ENCODE assay signal across 8 cellular contexts in the genomic region with DNA sequence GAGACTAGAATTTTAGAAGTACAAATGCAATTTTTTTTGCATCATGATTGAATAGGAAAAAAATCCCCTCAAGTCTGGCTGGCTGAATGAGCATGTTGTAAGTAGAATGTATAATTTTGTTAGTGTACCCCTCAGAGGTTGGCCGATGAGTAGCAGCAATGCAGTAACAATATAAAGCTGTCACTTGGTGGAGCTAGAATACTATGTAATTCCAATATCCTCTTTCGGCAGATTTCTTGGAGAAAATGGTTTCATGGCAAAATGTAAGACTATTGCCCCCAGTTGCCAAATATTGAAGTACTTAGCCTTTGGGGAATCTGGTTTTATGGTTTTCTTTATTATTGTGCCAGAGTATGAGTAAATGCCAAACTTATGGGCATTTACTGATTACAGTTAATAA. TPM values are rescaled to one million over a fixed set of nuclear protein-coding genes. Genes with fewer than 3 reads are reported as not detected.
DNase-seq lines count a peak whose midpoint lies in the region; ATAC-seq and TF ChIP-seq lines count a peak whose summit lies in the region.

No MANE protein-coding gene starts in this region.

- no peak for TF ChIP-seq EP300 in suprapubic skin (IDR thresholded peaks at IDR 0.05)

- H3K4me1 ChIP-seq in foreskin keratinocyte (no peaks in the 10 kb centered on the region), suprapubic skin (no peaks in the 10 kb centered on the region)

- peak; percentile 21 for TF ChIP-seq CTCF in AG04450 (IDR thresholded peaks at IDR 0.05; ENCODE audit: low read depth, low read length)
- TF ChIP-seq CTCF in foreskin keratinocyte (conservative IDR thresholded peaks at IDR 0.05), result peak; percentile 72
- TF ChIP-seq CTCF in type B pancreatic cell (conservative IDR thresholded peaks at IDR 0.05), result peak; percentile 71
- TF ChIP-seq CTCF in suprapubic skin (IDR thresholded peaks at IDR 0.05), result no peak

- no peaks in the 10 kb centered on the region for H3K27me3 ChIP-seq in AG04450 (ENCODE audit: control insufficient read depth, insufficient read depth, low read length)
- no peaks in the 10 kb centered on the region for H3K27me3 ChIP-seq in foreskin keratinocyte
- no peaks in the 10 kb centered on the region for H3K27me3 ChIP-seq in suprapubic skin

- CTCF ChIA-PET in AG04450 (lab: Charles Lee) (interaction anchor here (0.6 to 1.0 kb wide), 2 partner anchors 991 to 1194 kb away, joined by 3 to 4 read pairs; no protein-coding TSS in a partner anchor), HEK293T (lab: Yijun Ruan, JAX) (interaction anchor here (0.7 kb wide), 1 partner anchor 662 kb away, joined by 5 read pairs; no protein-coding TSS in a partner anchor)

- H3K9me3 Mint-ChIP-seq in type B pancreatic cell, result no peaks in the 10 kb centered on the region
- H3K9me3 Mint-ChIP-seq in stimulated activated effector memory CD8-positive, alpha-beta T cell treated with anti-CD3 and anti-CD28 coated beads, Interleukin-12 subunit alpha, Interleukin-12 subunit beta, amount 100 ng/mL, for 72 hours, result no peaks in the 10 kb centered on the region

- H3K27ac Mint-ChIP-seq in type B pancreatic cell, result no peak overlapping the region
- H3K27ac Mint-ChIP-seq in stimulated activated effector memory CD8-positive, alpha-beta T cell treated with anti-CD3 and anti-CD28 coated beads, Interleukin-12 subunit alpha, Interleukin-12 subunit beta, amount 100 ng/mL, for 72 hours, result no peak overlapping the region

- H3K4me3 ChIP-seq in AG04450 (ENCODE audit: low read depth, low read length) (no peak overlapping the region), suprapubic skin (no peak overlapping the region)

- WGBS in suprapubic skin, result 22% methylated on average over 2 of the region's 2 CpGs

- no peaks in the 10 kb centered on the region for H3K36me3 Mint-ChIP-seq in type B pancreatic cell
- no peaks in the 10 kb centered on the region for H3K36me3 Mint-ChIP-seq in stimulated activated effector memory CD8-positive, alpha-beta T cell treated with anti-CD3 and anti-CD28 coated beads, Interleukin-12 subunit alpha, Interleukin-12 subunit beta, amount 100 ng/mL, for 72 hours

- no peak for TF ChIP-seq POLR2A in suprapubic skin (IDR thresholded peaks at IDR 0.05)

- no peaks in the 10 kb centered on the region for H3K36me3 ChIP-seq in suprapubic skin

- H3K9me3 ChIP-seq in AG04450 (ENCODE audit: control insufficient read depth, insufficient read depth, low read length), result no peaks in the 10 kb centered on the region
- no peaks in the 10 kb centered on the region for H3K9me3 ChIP-seq in suprapubic skin

- H3K4me1 Mint-ChIP-seq in type B pancreatic cell (ENCODE audit: unreplicated experiment), result peaks cover 9% of the 10 kb centered on the region
- H3K4me1 Mint-ChIP-seq in stimulated activated effector memory CD8-positive, alpha-beta T cell treated with anti-CD3 and anti-CD28 coated beads, Interleukin-12 subunit alpha, Interleukin-12 subunit beta, amount 100 ng/mL, for 72 hours, result no peaks in the 10 kb centered on the region

- H3K27me3 Mint-ChIP-seq in type B pancreatic cell, result peaks cover 2% of the 10 kb centered on the region

- H3K4me3 Mint-ChIP-seq in type B pancreatic cell, result no peak overlapping the region
- no peak overlapping the region for H3K4me3 Mint-ChIP-seq in stimulated activated effector memory CD8-positive, alpha-beta T cell treated with anti-CD3 and anti-CD28 coated beads, Interleukin-12 subunit alpha, Interleukin-12 subunit beta, amount 100 ng/mL, for 72 hours

- no peak for DNase-seq in AG04450 (ENCODE audit: low read depth, low spot score)
- peak; percentile 23 for DNase-seq in HEK293T (ENCODE audit: extremely low spot score)
- peak; percentile 80 for DNase-seq in RKO (ENCODE audit: low spot score)
- DNase-seq in foreskin keratinocyte, result peak in 1 of 2 donors; percentile 25
- no peak for DNase-seq in type B pancreatic cell (ENCODE audit: extremely low spot score, unreplicated experiment)
- DNase-seq in suprapubic skin (ENCODE audit: low spot score in 2 of 2), result no peak
- no peak for DNase-seq in T-helper 9 cell
- DNase-seq in stimulated activated effector memory CD8-positive, alpha-beta T cell treated with anti-CD3 and anti-CD28 coated beads, Interleukin-12 subunit alpha, Interleukin-12 subunit beta, amount 100 ng/mL, for 72 hours (ENCODE audit: low spot score in 2 of 2), result no peak

- peak; percentile 61 for ATAC-seq in foreskin keratinocyte
- no peak for ATAC-seq in stimulated activated effector memory CD8-positive, alpha-beta T cell treated with anti-CD3 and anti-CD28 coated beads, Interleukin-12 subunit alpha, Interleukin-12 subunit beta, amount 100 ng/mL, for 72 hours

- POLR2A ChIA-PET in AG04450 (lab: Yijun Ruan, JAX) (no interaction called here), HEK293T (lab: Yijun Ruan, JAX) (no interaction called here)

- no peak overlapping the region for H3K27ac ChIP-seq in AG04450 (ENCODE audit: low read depth, low read length)
- no peak overlapping the region for H3K27ac ChIP-seq in foreskin keratinocyte
- H3K27ac ChIP-seq in suprapubic skin, result no peak overlapping the region

TF ChIP-seq in HEK293T, 16 proteins besides CTCF, POLR2A, EP300 and RAD21:
- TF ChIP-seq CTBP1 (IDR thresholded peaks at IDR 0.05; ENCODE audit: borderline replicate concordance), result no peak

RNA-seq across cellular contexts. Expression of gene SGO1, which starts 39.8 kb away (rescaled TPM):
- 1.3 and 2.2 TPM in 2 replicates for polyA plus RNA-seq in AG04450 (2011; rRNA removed)
- 0.69 and 1.0 TPM in 2 replicates for polyA minus RNA-seq in AG04450 (2011; rRNA and poly(A)+ RNA removed)
- 13.7 and 18.9 TPM in 2 replicates for total RNA-seq in foreskin keratinocyte
- 5.0 and 7.8 TPM in 2 replicates for polyA plus RNA-seq in foreskin keratinocyte
- 8.1 and 18.8 TPM in 2 replicates for total RNA-seq in type B pancreatic cell (ENCODE audit: low replicate concordance)
- 1 to 10 TPM in 3 of 4 donors, under 1 TPM in 1; 0.89 to 2.6 (median 1.6) TPM for total RNA-seq in suprapubic skin

Comparison
In these comparisons a context has a peak if more than half of its experiments do, and no peak if none do; other contexts are left out.
1. DNase-seq: peak in HEK293T (single experiment) and RKO (single experiment); none in AG04450 (single experiment), type B pancreatic cell (single experiment), suprapubic skin (0 of 2), T-helper 9 cell (single experiment) and stimulated activated effector memory CD8-positive, alpha-beta T cell treated with anti-CD3 and anti-CD28 coated beads, Interleukin-12 subunit alpha, Interleukin-12 subunit beta, amount 100 ng/mL, for 72 hours (0 of 2).
2. CTCF ChIP-seq: peak in AG04450 (single experiment), foreskin keratinocyte (single experiment) and type B pancreatic cell (single experiment); none in suprapubic skin (0 of 2).